ENCODE assay signal across 21 cellular contexts in the genomic region with DNA sequence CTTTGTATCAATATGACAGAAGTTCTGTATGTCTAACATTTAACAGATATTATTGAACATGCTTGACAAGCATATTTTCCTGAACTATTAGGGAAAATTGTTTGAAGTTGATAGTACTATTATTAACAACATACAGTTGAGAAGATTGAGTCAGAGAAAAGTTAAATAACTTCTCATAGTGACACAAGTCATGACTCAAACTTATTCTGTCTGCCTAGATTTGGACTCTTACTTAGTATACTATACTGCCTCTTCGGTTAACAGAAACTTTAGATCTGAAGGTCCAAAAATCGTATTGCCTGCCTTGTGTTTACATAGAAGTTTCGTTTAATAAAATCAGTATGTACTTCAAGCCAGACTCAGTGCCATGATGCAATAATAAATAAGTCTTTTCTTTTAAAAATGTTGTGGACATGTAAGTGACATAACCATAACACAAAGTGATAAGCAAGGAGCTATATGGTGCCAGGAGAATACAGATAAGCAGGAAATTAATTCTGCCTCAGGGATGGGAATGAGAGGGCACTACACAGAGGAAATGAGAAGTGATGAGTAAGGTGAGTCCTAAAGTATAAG. TPM values are rescaled to one million over a fixed set of nuclear protein-coding genes. Genes with fewer than 3 reads are reported as not detected.
A peak's percentile ranks its signal among the peaks of the same experiment; 100 is the strongest.
DNase-seq lines count a peak whose midpoint lies in the region; ATAC-seq, FAIRE-seq and TF ChIP-seq lines count a peak whose summit lies in the region.
"Had no signal": no experiment of that assay in that cellular context is flagged by ENCODE, and none has a peak within 500 bp of the region (broad histone marks: within the 10 kb centered on the region; RNA-seq: fewer than 3 reads in every experiment).

No MANE protein-coding gene starts in this region.

- no peak for DNase-seq in activated T-cell treated with anti-CD3 and anti-CD28 coated beads, Interleukin-2, amount 50 U/mL, for 72 hours
- DNase-seq in activated T-cell treated with anti-CD3 and anti-CD28 coated beads, Interleukin-2, amount 50 U/mL, for 48 hours, result no peak
- DNase-seq in HT1080 (ENCODE audit: low read depth) (peak; percentile 35), K562 (ENCODE audit: extremely low read depth in 1 of 4, low spot score in 3 of 4) (no peak), keratinocyte (ENCODE audit: low read depth, low spot score) (no peak), H4 (ENCODE audit: low spot score) (no peak), retina (no peak), coronary artery (ENCODE audit: low spot score) (no peak)
- DNase-seq: 8988T; AML-193; Caco-2; CD8-positive, alpha-beta memory T cell; DMS 273 treated with DMSO at 0.1 percent for 48 hours had no signal

- no peaks in the 10 kb centered on the region for H3K36me3 Mint-ChIP-seq in activated T-cell treated with anti-CD3 and anti-CD28 coated beads, Interleukin-2, amount 50 U/mL, for 72 hours (ENCODE audit: insufficient read depth in 2 of 2)
- H3K36me3 Mint-ChIP-seq: CD8-positive, alpha-beta memory T cell; IgD-negative memory B cell had no signal

- peak overlapping the region; percentile 1 for H3K27ac Mint-ChIP-seq in activated T-cell treated with anti-CD3 and anti-CD28 coated beads, Interleukin-2, amount 50 U/mL, for 72 hours
- H3K27ac Mint-ChIP-seq: CD8-positive, alpha-beta memory T cell; IgD-negative memory B cell had no signal

- no peaks in the 10 kb centered on the region for H3K27me3 ChIP-seq in K562 (ENCODE audit: control insufficient read depth in 2 of 2, insufficient read depth in 2 of 2, low read length in 2 of 2)
- H3K27me3 ChIP-seq in keratinocyte (ENCODE audit: control insufficient read depth, extremely low read depth, insufficient read depth, low read length), result no peaks in the 10 kb centered on the region
- H3K27me3 ChIP-seq: BLaER1 had no signal

- POLR2A ChIA-PET in K562 (lab: Yijun Ruan, JAX), result no interaction called here

- no peaks in the 10 kb centered on the region for H3K9me3 ChIP-seq in K562 (replicated peaks; ENCODE audit: control insufficient read depth, insufficient read depth, low read depth, low read length)
- H3K9me3 ChIP-seq in keratinocyte (ENCODE audit: control insufficient read depth, low read depth, low read length), result no peaks in the 10 kb centered on the region
- H3K9me3 ChIP-seq: BLaER1, Caco-2 had no signal

- in situ Hi-C loops in K562 (cut with MboI), result no loop called here

- no peak overlapping the region for H3K27ac ChIP-seq in K562 (ENCODE audit: extremely low read depth, low read depth, low read length)
- H3K27ac ChIP-seq in keratinocyte (ENCODE audit: control insufficient read depth, insufficient read depth, low read length), result no peak overlapping the region
- H3K27ac ChIP-seq in coronary artery, result no peak overlapping the region
- H3K27ac ChIP-seq: BLaER1, HL-60 had no signal

- CTCF ChIA-PET in K562 (lab: Yijun Ruan, JAX; ENCODE audit: low intra/inter-chr PET ratio), result no interaction called here

- no peak for TF ChIP-seq POLR2A in K562 (conservative IDR thresholded peaks at IDR 0.05)

- no peaks in the 10 kb centered on the region for H3K4me1 ChIP-seq in K562 (replicated peaks in 1 of 2; ENCODE audit: control insufficient read depth in 2 of 2, insufficient read depth in 2 of 2, low read length in 2 of 2)
- H3K4me1 ChIP-seq in keratinocyte (ENCODE audit: control insufficient read depth, extremely low read depth, insufficient read depth, low read length), result no peaks in the 10 kb centered on the region
- H3K4me1 ChIP-seq: BLaER1 had no signal

- TF ChIP-seq EP300 in K562 (IDR thresholded peaks at IDR 0.05; ENCODE audit: low read length), result no peak

- TF ChIP-seq CTCF in K562 (IDR thresholded peaks at IDR 0.05 in 2 of 3, conservative IDR thresholded peaks at IDR 0.05 in 1 of 3; ENCODE audit: insufficient read depth in 2 of 3, low read depth in 1 of 3, low read length in 3 of 3), result no peak
- TF ChIP-seq CTCF in keratinocyte (optimal IDR thresholded peaks at IDR 0.05 in 1 of 3, IDR thresholded peaks at IDR 0.05 in 1 of 3, conservative IDR thresholded peaks at IDR 0.05 in 1 of 3; ENCODE audit: extremely low read depth in 1 of 3, insufficient read depth in 2 of 3, low read length in 3 of 3), result no peak
- no peak for TF ChIP-seq CTCF in coronary artery (IDR thresholded peaks at IDR 0.05)

- H3K4me2 ChIP-seq in K562 (ENCODE audit: insufficient read depth, low read length) (no peak overlapping the region), keratinocyte (ENCODE audit: control insufficient read depth, extremely low read depth, insufficient read depth, low read depth, low read length) (no peak overlapping the region)
- H3K4me2 ChIP-seq: BLaER1 had no signal

- no peak for TF ChIP-seq RAD21 in K562 (CRISPR knock-in tag; conservative IDR thresholded peaks at IDR 0.05 in 1 of 2, IDR thresholded peaks at IDR 0.05 in 1 of 2)

- no peaks in the 10 kb centered on the region for H3K4me1 Mint-ChIP-seq in activated T-cell treated with anti-CD3 and anti-CD28 coated beads, Interleukin-2, amount 50 U/mL, for 72 hours (ENCODE audit: low read depth)
- H3K4me1 Mint-ChIP-seq: IgD-negative memory B cell had no signal

- H4K20me1 ChIP-seq in K562 (replicated peaks; ENCODE audit: control insufficient read depth, insufficient read depth, low read length) (no peaks in the 10 kb centered on the region), keratinocyte (ENCODE audit: control insufficient read depth, extremely low read depth, insufficient read depth, low read length) (no peaks in the 10 kb centered on the region)
- H4K20me1 ChIP-seq: BLaER1 had no signal

- H3K79me2 ChIP-seq in K562 (ENCODE audit: control insufficient read depth, insufficient read depth, low read length), result no peaks in the 10 kb centered on the region
- H3K79me2 ChIP-seq in keratinocyte (ENCODE audit: control insufficient read depth, insufficient read depth, low read length), result no peaks in the 10 kb centered on the region

- FAIRE-seq in K562 (lab: Jason Lieb, UNC), result no peak
- FAIRE-seq in keratinocyte (lab: Jason Lieb, UNC), result peak; percentile 41
- FAIRE-seq: GM12878, GM18507, H1 had no signal

- H3K27me3 Mint-ChIP-seq in activated T-cell treated with anti-CD3 and anti-CD28 coated beads, Interleukin-2, amount 50 U/mL, for 72 hours (ENCODE audit: low read depth), result peaks cover 14% of the 10 kb centered on the region

- H3K9me1 ChIP-seq in K562 (ENCODE audit: control insufficient read depth, insufficient read depth, low read length) (no peaks in the 10 kb centered on the region), keratinocyte (ENCODE audit: control insufficient read depth, extremely low read depth, insufficient read depth, low read length) (no peaks in the 10 kb centered on the region)

- dilution Hi-C loops in keratinocyte (cut with MboI; ENCODE audit: extremely low pct_ligation_motif_present, low sequenced_read_pairs), result no loop called here

- intact Hi-C loops in K562 (cut with micrococcal nuclease), result no loop called here

- no peaks in the 10 kb centered on the region for H3K9me3 Mint-ChIP-seq in activated T-cell treated with anti-CD3 and anti-CD28 coated beads, Interleukin-2, amount 50 U/mL, for 72 hours
- H3K9me3 Mint-ChIP-seq: CD8-positive, alpha-beta memory T cell had no signal

- H3K36me3 ChIP-seq in K562 (ENCODE audit: control insufficient read depth, insufficient read depth, low read length) (no peaks in the 10 kb centered on the region), keratinocyte (ENCODE audit: control insufficient read depth in 2 of 2, extremely low read depth in 1 of 2, insufficient read depth in 2 of 2, low read length in 2 of 2) (no peaks in the 10 kb centered on the region)
- H3K36me3 ChIP-seq: BLaER1 had no signal

- no peak overlapping the region for H3K4me3 Mint-ChIP-seq in activated T-cell treated with anti-CD3 and anti-CD28 coated beads, Interleukin-2, amount 50 U/mL, for 72 hours
- H3K4me3 Mint-ChIP-seq: CD8-positive, alpha-beta memory T cell; IgD-negative memory B cell had no signal

- 26% methylated on average over 3 of the region's 3 CpGs for WGBS in K562 (ENCODE audit: insufficient coverage, low coverage, missing lambda C conversion rate)

- no TSS peak for BruUV-seq in K562 (replicated peaks; lab: Mats Ljungman, UMichigan)

- H2AFZ ChIP-seq in K562 (ENCODE audit: low read depth, low read length), result no peak overlapping the region
- no peak overlapping the region for H2AFZ ChIP-seq in keratinocyte (ENCODE audit: control insufficient read depth, low read length)

- no peak for ATAC-seq in activated T-cell treated with anti-CD3 and anti-CD28 coated beads, Interleukin-2, amount 50 U/mL, for 72 hours (replicated peaks in 1 of 2)
- ATAC-seq in K562, result no peak
- ATAC-seq: GM12878, HCT116 had no signal

- H3K9ac ChIP-seq in K562 (ENCODE audit: insufficient read depth in 1 of 2, low read depth in 2 of 2, low read length in 2 of 2) (no peak overlapping the region), keratinocyte (ENCODE audit: control insufficient read depth, extremely low read depth, insufficient read depth, low read length) (no peak overlapping the region)
- H3K9ac ChIP-seq: BLaER1 had no signal

- no peak overlapping the region for H3K4me3 ChIP-seq in K562
- H3K4me3 ChIP-seq in keratinocyte (ENCODE audit: control insufficient read depth in 2 of 3, extremely low read depth in 1 of 3, insufficient read depth in 2 of 3, low read depth in 1 of 3, low read length in 3 of 3), result no peak overlapping the region
- no peak overlapping the region for H3K4me3 ChIP-seq in coronary artery
- H3K4me3 ChIP-seq: BLaER1, GM12878 had no signal

RNA-seq across cellular contexts. Expression of a gene that starts 48.0 kb away (rescaled TPM):
- total RNA-seq in activated T-cell treated with anti-CD3 and anti-CD28 coated beads, Interleukin-2, amount 50 U/mL, for 72 hours, result under 1 TPM in 1 of 2 donors, not detected in 1; 0.02 TPM
- 0.37 and 1.1 TPM in 2 replicates for total RNA-seq in HT1080 (2014; rRNA removed; shearing (Covaris generic))
- polyA plus RNA-seq in HT1080 (2015; cell fraction: cytosol; rRNA removed), result 0.03 and 0.15 TPM in 2 replicates
- polyA plus RNA-seq in HT1080 (2015; cell fraction: nucleus; rRNA removed), result 0.02 and 0.12 TPM in 2 replicates
- not detected in 2 replicates for total RNA-seq in K562 (2011; cell fraction: chromatin; rRNA removed; ENCODE audit: low replicate concordance)
- total RNA-seq in K562 (2011; cell fraction: nucleolus; rRNA removed), result not detected in 2 replicates
- total RNA-seq in K562 (2011; cell fraction: nucleoplasm; rRNA removed), result not detected in 2 replicates
- total RNA-seq in K562 (2014; rRNA removed) (not detected in 2 replicates), K562 (2014; rRNA removed; fragmentation: Illumina TruSeq; extraction: Trizol) (not detected in 2 replicates), K562 (2015; rRNA removed; fragmentation: Illumina TruSeq; extraction: Trizol) (0.04 TPM in 1 of 2 replicates, not detected in the other), K562 (2021) (not detected in 2 replicates)
- polyA plus RNA-seq in K562 (2011; rRNA removed) (not detected in 2 replicates), K562 (2014; fragmentation: Illumina TruSeq; extraction: Trizol) (not detected in 2 replicates), K562 (2014; fragmentation: Nextera tagmentation; extraction: Ambion mirVana) (under 1 TPM; 0.03 TPM), K562 (2014; rRNA removed) (0.21 TPM in 1 of 2 replicates, not detected in the other), keratinocyte (not detected in 3 replicates)
- polyA plus RNA-seq in K562 (2011; cell fraction: cytosol; rRNA removed), result not detected in 2 replicates
- polyA plus RNA-seq in K562 (2011; cell fraction: nucleus; rRNA removed), result not detected in 2 replicates
- polyA plus RNA-seq in K562 (2012), result 0.04 and 0.37 TPM in 2 replicates
- polyA minus RNA-seq in K562 (2011; rRNA and poly(A)+ RNA removed), result not detected in 2 replicates
- not detected in 2 replicates for polyA minus RNA-seq in K562 (2011; cell fraction: cytosol; rRNA and poly(A)+ RNA removed)
- polyA minus RNA-seq in K562 (2011; cell fraction: nucleus; rRNA and poly(A)+ RNA removed), result not detected in 2 replicates
- not detected for polyA plus RNA-seq in keratinocyte (2011; ENCODE audit: low read depth)
- not detected in 2 replicates for polyA plus RNA-seq in keratinocyte (2011; cell fraction: cytosol; rRNA removed)
- polyA plus RNA-seq in keratinocyte (2011; cell fraction: nucleus; rRNA removed), result not detected in 2 replicates
- not detected in 2 replicates for polyA plus RNA-seq in keratinocyte (2012; ENCODE audit: low replicate concordance)
- polyA minus RNA-seq in keratinocyte, result not detected in 3 replicates
- polyA minus RNA-seq in keratinocyte (2011; cell fraction: cytosol; rRNA and poly(A)+ RNA removed), result not detected
- not detected in 2 replicates for polyA minus RNA-seq in keratinocyte (2011; cell fraction: nucleus; rRNA and poly(A)+ RNA removed)
- total RNA-seq in H4 (2014; rRNA removed; shearing (Covaris generic)), result 0.39 and 1.0 TPM in 2 replicates
- total RNA-seq: G401, GM12878, H1 had no signal
- polyA plus RNA-seq: CD8-positive, alpha-beta memory T cell; GM12878; H1; IgD-negative memory B cell had no signal
